ENCODE assay signal across 11 cellular contexts in genomic region chr5:67537439-67538342, GRCh38.
DNase-seq lines count a peak whose midpoint lies in the region; ATAC-seq and TF ChIP-seq lines count a peak whose summit lies in the region.
"Had no signal": no experiment of that assay in that cellular context is flagged by ENCODE, and none has a peak within 500 bp of the region (broad histone marks: within the 10 kb centered on the region; RNA-seq: fewer than 3 reads in every experiment).

No MANE protein-coding gene starts in this region.

- POLR2A ChIA-PET in GM10248 (lab: Yijun Ruan, JAX): no interaction called here

- H3K27me3 ChIP-seq in lower lobe of right lung (ENCODE audit: low read depth) (no peaks in the 10 kb centered on the region), tibial artery (no peaks in the 10 kb centered on the region)

- no peaks in the 10 kb centered on the region for H3K9me3 ChIP-seq in lower lobe of right lung
- no peaks in the 10 kb centered on the region for H3K9me3 ChIP-seq in tibial artery

- ATAC-seq in lower lobe of right lung (peak in 1 of 2 donors; percentile 85), GM21381 (IDR thresholded peaks at IDR 0.05; ENCODE audit: unreplicated experiment) (no peak)

- intact Hi-C loops in lower lobe of right lung (cut with DNase I): no loop called here
- intact Hi-C loops in tibial artery (cut with DNase I; ENCODE audit: low total_unique reads): no loop called here

- H3K36me3 ChIP-seq in lower lobe of right lung (no peaks in the 10 kb centered on the region), tibial artery (no peaks in the 10 kb centered on the region)

- H3K4me1 ChIP-seq in lower lobe of right lung (peaks cover 14% of the 10 kb centered on the region), tibial artery (peaks cover 0 to 22% (median 0%) of the 10 kb centered on the region in 4 donors)

- no peak for TF ChIP-seq CTCF in cardiac fibroblast (IDR thresholded peaks at IDR 0.05; ENCODE audit: low read depth, low read length)
- TF ChIP-seq CTCF in lower lobe of right lung (IDR thresholded peaks at IDR 0.05): no peak
- TF ChIP-seq CTCF in tibial artery (IDR thresholded peaks at IDR 0.05): no peak
- TF ChIP-seq CTCF in GM10248 (IDR thresholded peaks at IDR 0.05; ENCODE audit: control extremely low read depth, extremely low read depth, low read depth, missing control alignments): no peak

- peak overlapping the region in 1 of 2 donors; percentile 29 for H3K4me3 ChIP-seq in cardiac fibroblast (replicated peaks in 1 of 2; ENCODE audit: low read depth in 2 of 2, low read length in 2 of 2)
- H3K4me3 ChIP-seq in lower lobe of right lung: peak overlapping the region; percentile 42
- H3K4me3 ChIP-seq in tibial artery: peak overlapping the region; percentile 12 to 30

- CTCF ChIA-PET in GM10248 (lab: Yijun Ruan, JAX): no interaction called here

- H3K27ac ChIP-seq in lower lobe of right lung (peak overlapping the region; percentile 72), tibial artery (peak overlapping the region in 1 of 2 donors; percentile 48)

- DNase-seq in NOMO-1 treated with DMSO at 0.1 percent for 48 hours (lab: John Stamatoyannopoulos, UW; ENCODE audit: unreplicated experiment) (peak; percentile 8), NOMO-1 (lab: John Stamatoyannopoulos, UW; ENCODE audit: unreplicated experiment in 2 of 2) (no peak), cardiac fibroblast (ENCODE audit: low read depth in 2 of 2) (peak; percentile 27 to 40), lower lobe of right lung (no peak), tibial artery (no peak), NCI-H146 (lab: John Stamatoyannopoulos, UW) (no peak), GM10248 (ENCODE audit: extremely low spot score) (no peak)
- DNase-seq: 8988T; NCI-H187; stimulated activated CD4-positive, alpha-beta T cell treated with anti-CD3 and anti-CD28 coated beads, Interleukin-12 subunit alpha, Interleukin-12 subunit beta, amount 100 ng/mL, for 4 hours had no signal

Comparison
In these comparisons a context has a peak if more than half of its experiments do, and no peak if none do; other contexts are left out.
1. DNase-seq: peak in NOMO-1 treated with DMSO at 0.1 percent for 48 hours (single experiment) and cardiac fibroblast (2 of 2); none in NOMO-1 (0 of 2), lower lobe of right lung (single experiment), tibial artery (0 of 2), NCI-H146 (single experiment) and GM10248 (single experiment).